In the genomic region with DNA sequence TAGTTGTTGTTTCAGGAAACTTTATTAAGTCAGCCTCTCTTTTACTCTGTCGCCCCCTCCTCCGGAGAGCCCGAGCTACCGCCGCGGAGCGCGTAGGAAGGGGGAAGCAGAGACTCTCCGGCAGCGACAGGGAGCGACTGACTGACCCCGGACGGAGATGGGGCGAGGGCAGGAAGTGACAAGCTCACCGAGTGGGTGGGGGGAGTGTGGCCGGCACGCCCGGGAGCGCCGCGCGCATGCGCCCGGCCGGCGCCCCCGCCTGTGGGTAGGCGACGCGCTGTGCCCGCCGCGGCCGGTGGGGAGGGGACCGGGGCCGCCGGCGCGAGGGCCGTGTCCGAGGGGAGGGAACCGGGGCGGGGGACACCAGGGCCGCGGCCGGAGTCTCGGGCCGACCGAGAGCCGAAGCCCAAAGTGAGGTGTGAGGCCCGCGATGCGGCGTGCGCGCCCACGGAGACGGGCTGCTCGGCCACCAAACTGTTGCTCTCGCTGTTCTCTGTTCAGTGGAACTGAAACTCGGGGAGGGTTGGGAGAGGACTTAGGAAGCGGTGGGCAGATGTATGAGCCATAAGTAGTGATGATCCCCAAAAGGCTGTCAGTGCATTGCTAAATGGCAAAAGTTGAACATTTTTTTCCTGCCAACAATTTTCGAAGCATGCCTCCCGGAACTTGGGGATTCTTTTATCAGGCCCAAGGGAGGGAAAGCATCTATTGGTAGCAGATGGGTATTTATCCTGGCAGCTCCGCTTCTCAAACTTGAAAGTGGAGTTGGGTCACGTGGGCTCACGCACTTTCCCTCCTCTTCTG, we compare ENCODE assay signal across 1 cellular context.
A peak's percentile ranks its signal among the peaks of the same experiment; 100 is the strongest.
TF ChIP-seq lines count a peak whose summit lies in the region.

A gene with protein sequence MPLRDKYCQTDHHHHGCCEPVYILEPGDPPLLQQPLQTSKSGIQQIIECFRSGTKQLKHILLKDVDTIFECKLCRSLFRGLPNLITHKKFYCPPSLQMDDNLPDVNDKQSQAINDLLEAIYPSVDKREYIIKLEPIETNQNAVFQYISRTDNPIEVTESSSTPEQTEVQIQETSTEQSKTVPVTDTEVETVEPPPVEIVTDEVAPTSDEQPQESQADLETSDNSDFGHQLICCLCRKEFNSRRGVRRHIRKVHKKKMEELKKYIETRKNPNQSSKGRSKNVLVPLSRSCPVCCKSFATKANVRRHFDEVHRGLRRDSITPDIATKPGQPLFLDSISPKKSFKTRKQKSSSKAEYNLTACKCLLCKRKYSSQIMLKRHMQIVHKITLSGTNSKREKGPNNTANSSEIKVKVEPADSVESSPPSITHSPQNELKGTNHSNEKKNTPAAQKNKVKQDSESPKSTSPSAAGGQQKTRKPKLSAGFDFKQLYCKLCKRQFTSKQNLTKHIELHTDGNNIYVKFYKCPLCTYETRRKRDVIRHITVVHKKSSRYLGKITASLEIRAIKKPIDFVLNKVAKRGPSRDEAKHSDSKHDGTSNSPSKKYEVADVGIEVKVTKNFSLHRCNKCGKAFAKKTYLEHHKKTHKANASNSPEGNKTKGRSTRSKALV (minus strand): TSS at position 143 of the 804 bp plus-strand sequence. CDS start 1,151 bp downstream, outside the sequence.

TF ChIP-seq in HepG2, 621 proteins besides CTCF, POLR2A, EP300 and RAD21 (continues in another document):
- TF ChIP-seq ZNF678 (CRISPR knock-in tag; IDR thresholded peaks at IDR 0.05) = 0 out of 2 replicates have a peak, but pooled peaks have one; percentile 47
- no peak for TF ChIP-seq TFDP2 (CRISPR knock-in tag; IDR thresholded peaks at IDR 0.05)
- no peak for TF ChIP-seq GRHL1 (CRISPR knock-in tag; conservative IDR thresholded peaks at IDR 0.05)
- TF ChIP-seq ZNF205 (CRISPR knock-in tag; IDR thresholded peaks at IDR 0.05) = no peak
- no peak for TF ChIP-seq ZNF616 (CRISPR knock-in tag; IDR thresholded peaks at IDR 0.05; ENCODE audit: low read depth)
- TF ChIP-seq ZNF644 (CRISPR knock-in tag; IDR thresholded peaks at IDR 0.05; ENCODE audit: low read depth) = no peak
- no peak for TF ChIP-seq ZNF556 (CRISPR knock-in tag; IDR thresholded peaks at IDR 0.05; ENCODE audit: borderline replicate concordance)
- TF ChIP-seq, protein P1, sequence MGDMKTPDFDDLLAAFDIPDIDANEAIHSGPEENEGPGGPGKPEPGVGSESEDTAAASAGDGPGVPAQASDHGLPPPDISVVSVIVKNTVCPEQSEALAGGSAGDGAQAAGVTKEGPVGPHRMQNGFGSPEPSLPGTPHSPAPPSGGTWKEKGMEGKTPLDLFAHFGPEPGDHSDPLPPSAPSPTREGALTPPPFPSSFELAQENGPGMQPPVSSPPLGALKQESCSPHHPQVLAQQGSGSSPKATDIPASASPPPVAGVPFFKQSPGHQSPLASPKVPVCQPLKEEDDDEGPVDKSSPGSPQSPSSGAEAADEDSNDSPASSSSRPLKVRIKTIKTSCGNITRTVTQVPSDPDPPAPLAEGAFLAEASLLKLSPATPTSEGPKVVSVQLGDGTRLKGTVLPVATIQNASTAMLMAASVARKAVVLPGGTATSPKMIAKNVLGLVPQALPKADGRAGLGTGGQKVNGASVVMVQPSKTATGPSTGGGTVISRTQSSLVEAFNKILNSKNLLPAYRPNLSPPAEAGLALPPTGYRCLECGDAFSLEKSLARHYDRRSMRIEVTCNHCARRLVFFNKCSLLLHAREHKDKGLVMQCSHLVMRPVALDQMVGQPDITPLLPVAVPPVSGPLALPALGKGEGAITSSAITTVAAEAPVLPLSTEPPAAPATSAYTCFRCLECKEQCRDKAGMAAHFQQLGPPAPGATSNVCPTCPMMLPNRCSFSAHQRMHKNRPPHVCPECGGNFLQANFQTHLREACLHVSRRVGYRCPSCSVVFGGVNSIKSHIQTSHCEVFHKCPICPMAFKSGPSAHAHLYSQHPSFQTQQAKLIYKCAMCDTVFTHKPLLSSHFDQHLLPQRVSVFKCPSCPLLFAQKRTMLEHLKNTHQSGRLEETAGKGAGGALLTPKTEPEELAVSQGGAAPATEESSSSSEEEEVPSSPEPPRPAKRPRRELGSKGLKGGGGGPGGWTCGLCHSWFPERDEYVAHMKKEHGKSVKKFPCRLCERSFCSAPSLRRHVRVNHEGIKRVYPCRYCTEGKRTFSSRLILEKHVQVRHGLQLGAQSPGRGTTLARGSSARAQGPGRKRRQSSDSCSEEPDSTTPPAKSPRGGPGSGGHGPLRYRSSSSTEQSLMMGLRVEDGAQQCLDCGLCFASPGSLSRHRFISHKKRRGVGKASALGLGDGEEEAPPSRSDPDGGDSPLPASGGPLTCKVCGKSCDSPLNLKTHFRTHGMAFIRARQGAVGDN (CRISPR knock-in tag; IDR thresholded peaks at IDR 0.05) = peak; percentile 75
- no peak for TF ChIP-seq IKZF1 (IDR thresholded peaks at IDR 0.05)
- TF ChIP-seq ZNF446 (CRISPR knock-in tag; IDR thresholded peaks at IDR 0.05) = peak; percentile 24; the same call in 1 of the 2 replicates
- no peak for TF ChIP-seq ZBTB7A (CRISPR knock-in tag; IDR thresholded peaks at IDR 0.05)
- TF ChIP-seq HNF4A (CRISPR knock-in tag; IDR thresholded peaks at IDR 0.05) = no peak
- TF ChIP-seq ZNF354B (CRISPR knock-in tag; IDR thresholded peaks at IDR 0.05) = 0 out of 2 replicates have a peak, but pooled peaks have one; percentile 73
- TF ChIP-seq, protein P2, sequence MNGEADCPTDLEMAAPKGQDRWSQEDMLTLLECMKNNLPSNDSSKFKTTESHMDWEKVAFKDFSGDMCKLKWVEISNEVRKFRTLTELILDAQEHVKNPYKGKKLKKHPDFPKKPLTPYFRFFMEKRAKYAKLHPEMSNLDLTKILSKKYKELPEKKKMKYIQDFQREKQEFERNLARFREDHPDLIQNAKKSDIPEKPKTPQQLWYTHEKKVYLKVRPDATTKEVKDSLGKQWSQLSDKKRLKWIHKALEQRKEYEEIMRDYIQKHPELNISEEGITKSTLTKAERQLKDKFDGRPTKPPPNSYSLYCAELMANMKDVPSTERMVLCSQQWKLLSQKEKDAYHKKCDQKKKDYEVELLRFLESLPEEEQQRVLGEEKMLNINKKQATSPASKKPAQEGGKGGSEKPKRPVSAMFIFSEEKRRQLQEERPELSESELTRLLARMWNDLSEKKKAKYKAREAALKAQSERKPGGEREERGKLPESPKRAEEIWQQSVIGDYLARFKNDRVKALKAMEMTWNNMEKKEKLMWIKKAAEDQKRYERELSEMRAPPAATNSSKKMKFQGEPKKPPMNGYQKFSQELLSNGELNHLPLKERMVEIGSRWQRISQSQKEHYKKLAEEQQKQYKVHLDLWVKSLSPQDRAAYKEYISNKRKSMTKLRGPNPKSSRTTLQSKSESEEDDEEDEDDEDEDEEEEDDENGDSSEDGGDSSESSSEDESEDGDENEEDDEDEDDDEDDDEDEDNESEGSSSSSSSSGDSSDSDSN (CRISPR knock-in tag; IDR thresholded peaks at IDR 0.05) = no peak; the same call in 1 of the 2 replicates
- peak; percentile 64; the same call in 1 of the 2 replicates for TF ChIP-seq ETV5 (CRISPR knock-in tag; IDR thresholded peaks at IDR 0.05; ENCODE audit: borderline replicate concordance)
- TF ChIP-seq, protein P3, sequence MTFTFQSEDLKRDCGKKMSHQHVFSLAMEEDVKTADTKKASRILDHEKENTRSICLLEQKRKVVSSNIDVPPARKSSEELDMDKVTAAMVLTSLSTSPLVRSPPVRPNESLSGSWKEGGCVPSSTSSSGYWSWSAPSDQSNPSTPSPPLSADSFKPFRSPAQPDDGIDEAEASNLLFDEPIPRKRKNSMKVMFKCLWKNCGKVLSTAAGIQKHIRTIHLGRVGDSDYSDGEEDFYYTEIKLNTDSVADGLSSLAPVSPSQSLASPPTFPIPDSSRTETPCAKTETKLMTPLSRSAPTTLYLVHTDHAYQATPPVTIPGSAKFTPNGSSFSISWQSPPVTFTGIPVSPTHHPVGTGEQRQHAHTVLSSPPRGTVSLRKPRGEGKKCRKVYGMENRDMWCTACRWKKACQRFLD (CRISPR knock-in tag; IDR thresholded peaks at IDR 0.05; ENCODE audit: borderline replicate concordance) = no peak
- TF ChIP-seq, protein P4, sequence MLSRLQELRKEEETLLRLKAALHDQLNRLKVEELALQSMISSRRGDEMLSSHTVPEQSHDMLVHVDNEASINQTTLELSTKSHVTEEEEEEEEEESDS (CRISPR knock-in tag; IDR thresholded peaks at IDR 0.05; ENCODE audit: borderline replicate concordance) = no peak
- TF ChIP-seq ZNF605 (CRISPR knock-in tag; IDR thresholded peaks at IDR 0.05) = no peak
- no peak; the same call in 1 of the 2 replicates for TF ChIP-seq ZNF367 (CRISPR knock-in tag; IDR thresholded peaks at IDR 0.05; ENCODE audit: borderline replicate concordance)
- no peak; the same call in 1 of the 2 replicates for TF ChIP-seq E2F1 (CRISPR knock-in tag; IDR thresholded peaks at IDR 0.05)
- TF ChIP-seq TEAD3 (CRISPR knock-in tag; optimal IDR thresholded peaks at IDR 0.05; ENCODE audit: borderline replicate concordance) = peak; percentile 6
- TF ChIP-seq ZNF263 (CRISPR knock-in tag; IDR thresholded peaks at IDR 0.05) = peak; percentile 54; the same call in 1 of the 2 replicates
- TF ChIP-seq ZNF343 (CRISPR knock-in tag; IDR thresholded peaks at IDR 0.05) = no peak
- no peak for TF ChIP-seq HNRNPH1 (optimal IDR thresholded peaks at IDR 0.05; ENCODE audit: low read depth, low read length)
- no peak for TF ChIP-seq ZMYM3 (CRISPR knock-in tag; IDR thresholded peaks at IDR 0.05)
- TF ChIP-seq, protein P5, sequence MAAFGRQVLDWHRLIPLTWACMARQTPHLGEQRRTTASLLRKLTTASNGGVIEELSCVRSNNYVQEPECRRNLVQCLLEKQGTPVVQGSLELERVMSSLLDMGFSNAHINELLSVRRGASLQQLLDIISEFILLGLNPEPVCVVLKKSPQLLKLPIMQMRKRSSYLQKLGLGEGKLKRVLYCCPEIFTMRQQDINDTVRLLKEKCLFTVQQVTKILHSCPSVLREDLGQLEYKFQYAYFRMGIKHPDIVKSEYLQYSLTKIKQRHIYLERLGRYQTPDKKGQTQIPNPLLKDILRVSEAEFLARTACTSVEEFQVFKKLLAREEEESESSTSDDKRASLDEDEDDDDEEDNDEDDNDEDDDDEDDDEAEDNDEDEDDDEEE (CRISPR knock-in tag; IDR thresholded peaks at IDR 0.05) = peak; percentile 71; the same call in 1 of the 2 replicates
- no peak for TF ChIP-seq NFYB (CRISPR knock-in tag; IDR thresholded peaks at IDR 0.05)
- TF ChIP-seq ZNF546 (CRISPR knock-in tag; conservative IDR thresholded peaks at IDR 0.05) = 0 out of 2 replicates have a peak, but pooled peaks have one; percentile 21
- TF ChIP-seq ZNF570 (CRISPR knock-in tag; IDR thresholded peaks at IDR 0.05; ENCODE audit: borderline replicate concordance) = no peak
- TF ChIP-seq ARNT2 (CRISPR knock-in tag; IDR thresholded peaks at IDR 0.05; ENCODE audit: low read depth) = peak; percentile 34; the same call in 1 of the 2 replicates
- TF ChIP-seq ZNF331 (CRISPR knock-in tag; IDR thresholded peaks at IDR 0.05) = no peak
- TF ChIP-seq NR2F2 (IDR thresholded peaks at IDR 0.05; ENCODE audit: borderline replicate concordance, low read depth) = no peak; the same call in 1 of the 2 replicates
- peak; percentile 59; the same call in 1 of the 2 replicates for TF ChIP-seq ZFY (CRISPR knock-in tag; IDR thresholded peaks at IDR 0.05)
- no peak for TF ChIP-seq ZNF383 (CRISPR knock-in tag; IDR thresholded peaks at IDR 0.05; ENCODE audit: borderline replicate concordance)
- TF ChIP-seq SOX5 (CRISPR knock-in tag; IDR thresholded peaks at IDR 0.05; ENCODE audit: borderline replicate concordance) = no peak
- TF ChIP-seq SATB2 (CRISPR knock-in tag; IDR thresholded peaks at IDR 0.05) = no peak
- no peak for TF ChIP-seq ZNF138 (CRISPR knock-in tag; IDR thresholded peaks at IDR 0.05; ENCODE audit: low read depth)
- TF ChIP-seq ZNF770 (CRISPR knock-in tag; IDR thresholded peaks at IDR 0.05) = no peak
